31 cellular contexts compared by ENCODE assay signal in genomic region chr1:169517544-169518186, GRCh38.
"Had no signal": no experiment of that assay in that cellular context is flagged by ENCODE, and none has a peak within 500 bp of the region (broad histone marks: within the 10 kb centered on the region; RNA-seq: fewer than 3 reads in every experiment).

No MANE protein-coding gene starts in this region.

- H3K36me3 ChIP-seq: adrenal gland, cardiac muscle cell, ovary, thoracic aorta, upper lobe of right lung had no signal

- H3K4me1 ChIP-seq: adrenal gland, right lobe of liver, upper lobe of right lung had no signal

- H3K4me1 Mint-ChIP-seq: activated naive CD8-positive, alpha-beta T cell treated with anti-CD3 and anti-CD28 coated beads for 36 hours; brain; naive thymus-derived CD4-positive, alpha-beta T cell had no signal

- H3K9me3 Mint-ChIP-seq: activated naive CD8-positive, alpha-beta T cell treated with anti-CD3 and anti-CD28 coated beads for 36 hours; activated T-cell treated with anti-CD3 and anti-CD28 coated beads, Interleukin-2, amount 50 U/mL, for 72 hours; brain; mesothelial cell of epicardium; naive thymus-derived CD4-positive, alpha-beta T cell; stimulated activated naive CD8-positive, alpha-beta T cell treated with anti-CD3 and anti-CD28 coated beads, Interleukin-15, Interleukin-2, amounts not matched to agents 100 ng/mL and 50 ng/mL, for 24 hours; T-helper 2 cell treated with Interferon-gamma antibody and Interleukin-4, amounts not matched to agents 5 μg/mL and 100 μg/mL, for 36 hours had no signal

- ATAC-seq: activated T-cell treated with anti-CD3 and anti-CD28 coated beads, Interleukin-2, amount 50 U/mL, for 72 hours; left cardiac atrium; naive thymus-derived CD4-positive, alpha-beta T cell; right lobe of liver; upper lobe of right lung had no signal

- H3K27ac Mint-ChIP-seq: activated naive CD8-positive, alpha-beta T cell treated with anti-CD3 and anti-CD28 coated beads for 36 hours; activated T-cell treated with anti-CD3 and anti-CD28 coated beads, Interleukin-2, amount 50 U/mL, for 72 hours; brain; naive thymus-derived CD4-positive, alpha-beta T cell; progenitor cell of endocrine pancreas; stimulated activated naive CD8-positive, alpha-beta T cell treated with anti-CD3 and anti-CD28 coated beads, Interleukin-15, Interleukin-2, amounts not matched to agents 100 ng/mL and 50 ng/mL, for 24 hours; T-helper 2 cell treated with Interferon-gamma antibody and Interleukin-4, amounts not matched to agents 5 μg/mL and 100 μg/mL, for 36 hours had no signal

- H3K36me3 Mint-ChIP-seq: brain had no signal

- DNase-seq: activated CD4-positive, alpha-beta T cell treated with anti-CD3 and anti-CD28 coated beads for 4 hours; activated CD4-positive, alpha-beta T cell treated with anti-CD3 and anti-CD28 coated beads, Interleukin-2, amount 50 U/mL, for 4 hours; activated CD4-positive, CD25-positive, alpha-beta regulatory T cell; activated naive CD4-positive, alpha-beta T cell treated with Interleukin-2 at 50 U/mL for 16 hours; activated naive CD8-positive, alpha-beta T cell treated with anti-CD3 and anti-CD28 coated beads for 36 hours; activated T-cell treated with anti-CD3 and anti-CD28 coated beads for 4 hours; activated T-cell treated with anti-CD3 and anti-CD28 coated beads, Interleukin-2, amount 50 U/mL, for 72 hours; adrenal gland; aorta; cerebellar nuclear complex; dorsolateral prefrontal cortex; effector memory CD4-positive, alpha-beta T cell; erythroblast; head of caudate nucleus; hippocampal formation; left cardiac atrium; naive thymus-derived CD4-positive, alpha-beta T cell; ovary; right lobe of liver; stimulated activated CD4-positive, alpha-beta T cell treated with anti-CD3 and anti-CD28 coated beads, Interleukin-12 subunit alpha, Interleukin-12 subunit beta, amount 100 ng/mL, for 4 hours; stimulated activated CD4-positive, alpha-beta T cell treated with anti-CD3 and anti-CD28 coated beads, Interleukin-4, amount 100 ng/mL, for 1 hour; upper lobe of right lung had no signal

- H3K9me3 ChIP-seq: adrenal gland, ovary, right lobe of liver, thoracic aorta, upper lobe of right lung had no signal

- FAIRE-seq: keratinocyte had no signal

- H3K27me3 Mint-ChIP-seq: activated naive CD8-positive, alpha-beta T cell treated with anti-CD3 and anti-CD28 coated beads for 36 hours; brain; naive thymus-derived CD4-positive, alpha-beta T cell; progenitor cell of endocrine pancreas; stimulated activated naive CD8-positive, alpha-beta T cell treated with anti-CD3 and anti-CD28 coated beads, Interleukin-15, Interleukin-2, amounts not matched to agents 100 ng/mL and 50 ng/mL, for 24 hours had no signal

- H3K27ac ChIP-seq: adrenal gland, cardiac muscle cell, coronary artery, dorsolateral prefrontal cortex, ovary, right lobe of liver, thoracic aorta, upper lobe of right lung had no signal

- H3K4me3 ChIP-seq: adrenal gland, cardiac muscle cell, coronary artery, dorsolateral prefrontal cortex, ovary, right lobe of liver, thoracic aorta, upper lobe of right lung had no signal

- H3K27me3 ChIP-seq: adrenal gland, cardiac muscle cell, dorsolateral prefrontal cortex, ovary, right lobe of liver, upper lobe of right lung had no signal

- H3K4me3 Mint-ChIP-seq: activated naive CD8-positive, alpha-beta T cell treated with anti-CD3 and anti-CD28 coated beads for 36 hours; activated T-cell treated with anti-CD3 and anti-CD28 coated beads, Interleukin-2, amount 50 U/mL, for 72 hours; brain; mesothelial cell of epicardium; naive thymus-derived CD4-positive, alpha-beta T cell; stimulated activated naive CD8-positive, alpha-beta T cell treated with anti-CD3 and anti-CD28 coated beads, Interleukin-15, Interleukin-2, amounts not matched to agents 100 ng/mL and 50 ng/mL, for 24 hours; T-helper 2 cell treated with Interferon-gamma antibody and Interleukin-4, amounts not matched to agents 5 μg/mL and 100 μg/mL, for 36 hours had no signal
